ENCODE assay signal across 1 cellular context in the genomic region with DNA sequence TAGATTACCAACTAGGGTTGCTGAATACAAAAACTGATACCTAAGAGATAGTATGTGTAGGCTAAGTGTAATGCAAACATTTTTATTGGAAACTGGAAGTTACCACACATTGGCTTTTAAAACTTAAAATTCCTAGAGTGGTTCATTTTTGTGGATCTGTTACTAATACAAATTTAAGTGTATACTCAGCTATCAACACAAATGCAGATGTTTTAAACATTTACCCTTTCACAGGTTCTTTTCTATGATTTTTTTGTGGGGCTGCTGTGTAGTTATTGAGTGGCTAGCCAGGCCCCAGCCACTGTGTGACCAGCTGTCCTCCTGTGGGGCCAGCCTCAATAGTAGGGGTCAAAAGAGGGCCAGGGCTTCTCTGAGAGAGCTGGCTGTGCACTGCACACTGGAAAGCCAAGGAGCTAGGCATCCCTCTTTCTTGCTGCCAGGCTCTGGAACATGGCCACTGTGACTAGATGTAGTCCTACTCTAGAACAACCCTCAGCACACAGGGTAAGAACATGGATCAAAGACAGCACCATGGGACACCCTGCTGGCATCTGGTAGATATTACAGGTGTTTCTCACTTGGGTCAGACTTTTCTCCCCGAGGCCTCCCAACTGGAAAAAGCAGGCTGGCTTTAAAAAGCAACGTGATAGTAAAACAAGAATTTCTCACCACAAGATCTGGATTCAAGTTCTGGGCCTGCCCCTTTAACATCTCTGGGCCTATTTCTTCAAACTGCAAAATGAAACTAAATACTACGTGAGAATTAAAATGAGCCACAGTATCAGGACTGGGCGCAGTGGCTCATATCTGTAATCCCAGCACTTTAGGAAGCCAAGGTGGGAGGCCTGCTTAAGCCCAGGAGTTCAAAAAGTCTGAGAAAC.
TF ChIP-seq lines count a peak whose summit lies in the region.

No MANE protein-coding gene starts in this region.

TF ChIP-seq in GM23338, 12 proteins besides CTCF, POLR2A, EP300 and RAD21 (continued from another document):
- TF ChIP-seq, protein P1, sequence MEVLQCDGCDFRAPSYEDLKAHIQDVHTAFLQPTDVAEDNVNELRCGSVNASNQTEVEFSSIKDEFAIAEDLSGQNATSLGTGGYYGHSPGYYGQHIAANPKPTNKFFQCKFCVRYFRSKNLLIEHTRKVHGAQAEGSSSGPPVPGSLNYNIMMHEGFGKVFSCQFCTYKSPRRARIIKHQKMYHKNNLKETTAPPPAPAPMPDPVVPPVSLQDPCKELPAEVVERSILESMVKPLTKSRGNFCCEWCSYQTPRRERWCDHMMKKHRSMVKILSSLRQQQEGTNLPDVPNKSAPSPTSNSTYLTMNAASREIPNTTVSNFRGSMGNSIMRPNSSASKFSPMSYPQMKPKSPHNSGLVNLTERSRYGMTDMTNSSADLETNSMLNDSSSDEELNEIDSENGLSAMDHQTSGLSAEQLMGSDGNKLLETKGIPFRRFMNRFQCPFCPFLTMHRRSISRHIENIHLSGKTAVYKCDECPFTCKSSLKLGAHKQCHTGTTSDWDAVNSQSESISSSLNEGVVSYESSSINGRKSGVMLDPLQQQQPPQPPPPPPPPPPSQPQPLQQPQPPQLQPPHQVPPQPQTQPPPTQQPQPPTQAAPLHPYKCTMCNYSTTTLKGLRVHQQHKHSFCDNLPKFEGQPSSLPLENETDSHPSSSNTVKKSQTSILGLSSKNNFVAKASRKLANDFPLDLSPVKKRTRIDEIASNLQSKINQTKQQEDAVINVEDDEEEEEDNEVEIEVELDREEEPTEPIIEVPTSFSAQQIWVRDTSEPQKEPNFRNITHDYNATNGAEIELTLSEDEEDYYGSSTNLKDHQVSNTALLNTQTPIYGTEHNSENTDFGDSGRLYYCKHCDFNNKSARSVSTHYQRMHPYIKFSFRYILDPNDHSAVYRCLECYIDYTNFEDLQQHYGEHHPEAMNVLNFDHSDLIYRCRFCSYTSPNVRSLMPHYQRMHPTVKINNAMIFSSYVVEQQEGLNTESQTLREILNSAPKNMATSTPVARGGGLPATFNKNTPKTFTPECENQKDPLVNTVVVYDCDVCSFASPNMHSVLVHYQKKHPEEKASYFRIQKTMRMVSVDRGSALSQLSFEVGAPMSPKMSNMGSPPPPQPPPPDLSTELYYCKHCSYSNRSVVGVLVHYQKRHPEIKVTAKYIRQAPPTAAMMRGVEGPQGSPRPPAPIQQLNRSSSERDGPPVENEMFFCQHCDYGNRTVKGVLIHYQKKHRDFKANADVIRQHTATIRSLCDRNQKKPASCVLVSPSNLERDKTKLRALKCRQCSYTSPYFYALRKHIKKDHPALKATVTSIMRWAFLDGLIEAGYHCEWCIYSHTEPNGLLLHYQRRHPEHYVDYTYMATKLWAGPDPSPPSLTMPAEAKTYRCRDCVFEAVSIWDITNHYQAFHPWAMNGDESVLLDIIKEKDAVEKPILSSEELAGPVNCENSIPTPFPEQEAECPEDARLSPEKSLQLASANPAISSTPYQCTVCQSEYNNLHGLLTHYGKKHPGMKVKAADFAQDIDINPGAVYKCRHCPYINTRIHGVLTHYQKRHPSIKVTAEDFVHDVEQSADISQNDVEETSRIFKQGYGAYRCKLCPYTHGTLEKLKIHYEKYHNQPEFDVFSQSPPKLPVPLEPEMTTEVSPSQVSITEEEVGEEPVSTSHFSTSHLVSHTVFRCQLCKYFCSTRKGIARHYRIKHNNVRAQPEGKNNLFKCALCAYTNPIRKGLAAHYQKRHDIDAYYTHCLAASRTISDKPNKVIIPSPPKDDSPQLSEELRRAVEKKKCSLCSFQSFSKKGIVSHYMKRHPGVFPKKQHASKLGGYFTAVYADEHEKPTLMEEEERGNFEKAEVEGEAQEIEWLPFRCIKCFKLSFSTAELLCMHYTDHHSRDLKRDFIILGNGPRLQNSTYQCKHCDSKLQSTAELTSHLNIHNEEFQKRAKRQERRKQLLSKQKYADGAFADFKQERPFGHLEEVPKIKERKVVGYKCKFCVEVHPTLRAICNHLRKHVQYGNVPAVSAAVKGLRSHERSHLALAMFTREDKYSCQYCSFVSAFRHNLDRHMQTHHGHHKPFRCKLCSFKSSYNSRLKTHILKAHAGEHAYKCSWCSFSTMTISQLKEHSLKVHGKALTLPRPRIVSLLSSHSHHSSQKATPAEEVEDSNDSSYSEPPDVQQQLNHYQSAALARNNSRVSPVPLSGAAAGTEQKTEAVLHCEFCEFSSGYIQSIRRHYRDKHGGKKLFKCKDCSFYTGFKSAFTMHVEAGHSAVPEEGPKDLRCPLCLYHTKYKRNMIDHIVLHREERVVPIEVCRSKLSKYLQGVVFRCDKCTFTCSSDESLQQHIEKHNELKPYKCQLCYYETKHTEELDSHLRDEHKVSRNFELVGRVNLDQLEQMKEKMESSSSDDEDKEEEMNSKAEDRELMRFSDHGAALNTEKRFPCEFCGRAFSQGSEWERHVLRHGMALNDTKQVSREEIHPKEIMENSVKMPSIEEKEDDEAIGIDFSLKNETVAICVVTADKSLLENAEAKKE (CRISPR knock-in tag; IDR thresholded peaks at IDR 0.05), result peak; percentile 57; the same call in 1 of the 2 replicates
